Comparison of ENCODE assay signal across 8 cellular contexts in genomic region chr1:2412773-2413494, GRCh38. TPM values are rescaled to one million over a fixed set of nuclear protein-coding genes. Genes with fewer than 3 reads are reported as not detected.
A peak's percentile ranks its signal among the peaks of the same experiment; 100 is the strongest.
DNase-seq lines count a peak whose midpoint lies in the region; ATAC-seq, FAIRE-seq and TF ChIP-seq lines count a peak whose summit lies in the region.

No MANE protein-coding gene starts in this region.

- TF ChIP-seq CTCF in RWPE1 (conservative IDR thresholded peaks at IDR 0.05; ENCODE audit: low read depth): no peak

- H3K9me3 ChIP-seq in ectodermal cell (ENCODE audit: control insufficient read depth, low read length): no peaks in the 10 kb centered on the region
- H3K9me3 ChIP-seq in muscle layer of colon (ENCODE audit: low read length): no peaks in the 10 kb centered on the region

- H3K27ac ChIP-seq in RWPE1 (peak overlapping the region; percentile 82), ectodermal cell (ENCODE audit: insufficient read depth, low read depth, low read length, poor library complexity, severe bottlenecking) (peak overlapping the region; percentile 36), muscle layer of colon (ENCODE audit: low read depth, low read length) (peak overlapping the region; percentile 62)

- peak; percentile 40 for FAIRE-seq in GM19239 (lab: Jason Lieb, UNC)

- CTCF ChIA-PET in RWPE1 (lab: Yijun Ruan, JAX): interaction anchor here (0.7 to 1.3 kb wide), 3 partner anchors 19 to 55 kb away, joined by 3 to 4 read pairs (median 4); no protein-coding TSS in a partner anchor

- POLR2A ChIA-PET in RWPE1 (lab: Yijun Ruan, JAX; ENCODE audit: low non-redundant PET): no interaction called here

- peak; percentile 22 for ATAC-seq in HG03159 (IDR thresholded peaks at IDR 0.05; ENCODE audit: unreplicated experiment)
- ATAC-seq in HG03565 (IDR thresholded peaks at IDR 0.05; ENCODE audit: unreplicated experiment): no peak

- peak overlapping the region; percentile 33 for H3K9ac ChIP-seq in muscle layer of colon (ENCODE audit: low read length)

- H3K36me3 ChIP-seq in ectodermal cell (ENCODE audit: control insufficient read depth, insufficient read depth, low read length): no peaks in the 10 kb centered on the region
- H3K36me3 ChIP-seq in muscle layer of colon (ENCODE audit: insufficient read depth, low read length): no peaks in the 10 kb centered on the region

- peaks cover 21% of the 10 kb centered on the region for H3K4me1 ChIP-seq in ectodermal cell (ENCODE audit: control insufficient read depth, insufficient read depth, low read length)
- H3K4me1 ChIP-seq in muscle layer of colon (ENCODE audit: insufficient read depth, low read length): peaks cover 23% of the 10 kb centered on the region

- H3K27me3 ChIP-seq in ectodermal cell (ENCODE audit: control insufficient read depth, insufficient read depth, low read length, poor library complexity, severe bottlenecking) (peaks cover 5% of the 10 kb centered on the region), muscle layer of colon (ENCODE audit: control insufficient read depth in 1 of 2, insufficient read depth in 2 of 2, low read length in 2 of 2) (peaks cover 0 to 23% of the 10 kb centered on the region in 2 donors)

- WGBS in ectodermal cell, 2 experiments: 3 to 4% methylated on average over 66 of the region's 66 CpGs

- peak overlapping the region; percentile 91 for H3K4me3 ChIP-seq in ectodermal cell (ENCODE audit: insufficient read depth, low read depth, low read length)
- peak overlapping the region; percentile 51 to 61 for H3K4me3 ChIP-seq in muscle layer of colon (ENCODE audit: low read depth in 1 of 2, low read length in 2 of 2)

- peak; percentile 68 for DNase-seq in DMS53 treated with DMSO at 0.1 percent for 48 hours (lab: John Stamatoyannopoulos, UW; ENCODE audit: unreplicated experiment)
- peak; percentile 66 for DNase-seq in GM19239 (ENCODE audit: insufficient read length, low spot score)
- no peak for DNase-seq in RWPE1 (ENCODE audit: low spot score)
- no peak for DNase-seq in NK-92 treated with Interleukin-12 subunit alpha and Interleukin-12 subunit beta, amount 100 ng/mL, for 24 hours (lab: John Stamatoyannopoulos, UW)

RNA-seq across cellular contexts. Expression of gene PEX10, which starts 0.6 kb away (rescaled TPM):
- polyA plus RNA-seq in ectodermal cell (2013, experiment 1 of 4): 27.9 TPM
- 27.2 TPM for polyA plus RNA-seq in ectodermal cell (2013, experiment 2 of 4)
- 23.1 TPM for polyA plus RNA-seq in ectodermal cell (2013, experiment 3 of 4)
- polyA plus RNA-seq in ectodermal cell (2013, experiment 4 of 4): 26.9 TPM

RNA-seq across cellular contexts. Expression of gene RER1, which starts 21.3 kb away (rescaled TPM):
- polyA plus RNA-seq in ectodermal cell (2013, experiment 1 of 4): 97.6 TPM
- 96.4 TPM for polyA plus RNA-seq in ectodermal cell (2013, experiment 2 of 4)
- 47.5 TPM for polyA plus RNA-seq in ectodermal cell (2013, experiment 3 of 4)
- 68.0 TPM for polyA plus RNA-seq in ectodermal cell (2013, experiment 4 of 4)

RNA-seq across cellular contexts. Expression of gene MORN1, which starts 21.6 kb away (rescaled TPM):
- polyA plus RNA-seq in ectodermal cell (2013, experiment 1 of 4): 14.9 TPM
- 18.0 TPM for polyA plus RNA-seq in ectodermal cell (2013, experiment 2 of 4)
- 10.3 TPM for polyA plus RNA-seq in ectodermal cell (2013, experiment 3 of 4)
- polyA plus RNA-seq in ectodermal cell (2013, experiment 4 of 4): 9.6 TPM

Comparison
In these comparisons a context has a peak if more than half of its experiments do, and no peak if none do; other contexts are left out.
1. DNase-seq: peak in DMS53 treated with DMSO at 0.1 percent for 48 hours (single experiment) and GM19239 (single experiment); none in RWPE1 (single experiment) and NK-92 treated with Interleukin-12 subunit alpha and Interleukin-12 subunit beta, amount 100 ng/mL, for 24 hours (single experiment).
2. Peak in every context shown above with its lines, with median percentiles within 50 percentile points of each other: H3K27ac ChIP-seq.